In the genomic region with DNA sequence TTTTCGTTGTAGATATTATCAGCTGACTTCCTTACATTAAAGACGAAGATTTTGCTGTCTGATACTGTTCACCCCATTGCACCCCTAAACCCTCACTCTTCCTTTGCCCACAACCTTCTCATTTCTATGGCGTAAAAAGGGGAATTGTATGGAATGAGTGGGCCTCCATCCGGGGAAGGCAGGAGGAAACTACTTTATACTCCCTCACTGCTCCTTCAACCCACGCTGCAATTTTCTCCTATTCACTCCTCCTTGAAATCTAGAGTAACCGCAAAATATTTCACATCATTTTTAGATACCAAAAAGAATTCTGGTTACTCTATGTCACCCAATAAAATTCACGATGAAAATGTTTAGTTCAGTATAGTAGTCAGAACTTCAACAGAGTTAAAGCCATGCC, we compare ENCODE assay signal across 1 cellular context.
TF ChIP-seq lines count a peak whose summit lies in the region.

No MANE protein-coding gene starts in this region.

TF ChIP-seq in GM23338, 12 proteins besides CTCF, POLR2A, EP300 and RAD21 (continued from another document):
- TF ChIP-seq REST (IDR thresholded peaks at IDR 0.05; ENCODE audit: unreplicated experiment) (no peak), ZNF331 (CRISPR knock-in tag; IDR thresholded peaks at IDR 0.05; ENCODE audit: low read depth) (no peak)
